ENCODE assay signal across 1 cellular context in genomic region chr17:42016411-42016831, GRCh38.
TF ChIP-seq lines count a peak whose summit lies in the region.

No MANE protein-coding gene starts in this region.

TF ChIP-seq in IMR-90, 13 proteins besides CTCF, POLR2A, EP300 and RAD21:
- no peak for TF ChIP-seq BHLHE40 (IDR thresholded peaks at IDR 0.05; ENCODE audit: low read depth, low read length)
- TF ChIP-seq SMC3 (IDR thresholded peaks at IDR 0.05; ENCODE audit: low read depth, low read length) = no peak
- TF ChIP-seq MXI1 (IDR thresholded peaks at IDR 0.05; ENCODE audit: borderline replicate concordance, low read depth, low read length) = no peak
- TF ChIP-seq MAFK (IDR thresholded peaks at IDR 0.05; ENCODE audit: low read depth, low read length) = no peak
- TF ChIP-seq MAZ (IDR thresholded peaks at IDR 0.05; ENCODE audit: borderline replicate concordance, low read depth, low read length) = no peak
- no peak for TF ChIP-seq RCOR1 (IDR thresholded peaks at IDR 0.05; ENCODE audit: insufficient replicate concordance, low read length)
- TF ChIP-seq ELK1 (IDR thresholded peaks at IDR 0.05; ENCODE audit: borderline replicate concordance, low read depth, low read length) = no peak
- no peak for TF ChIP-seq CEBPB (IDR thresholded peaks at IDR 0.05; ENCODE audit: low read depth, low read length)
- no peak for TF ChIP-seq RFX5 (IDR thresholded peaks at IDR 0.05; ENCODE audit: low read depth, low read length)
- TF ChIP-seq, protein P1, sequence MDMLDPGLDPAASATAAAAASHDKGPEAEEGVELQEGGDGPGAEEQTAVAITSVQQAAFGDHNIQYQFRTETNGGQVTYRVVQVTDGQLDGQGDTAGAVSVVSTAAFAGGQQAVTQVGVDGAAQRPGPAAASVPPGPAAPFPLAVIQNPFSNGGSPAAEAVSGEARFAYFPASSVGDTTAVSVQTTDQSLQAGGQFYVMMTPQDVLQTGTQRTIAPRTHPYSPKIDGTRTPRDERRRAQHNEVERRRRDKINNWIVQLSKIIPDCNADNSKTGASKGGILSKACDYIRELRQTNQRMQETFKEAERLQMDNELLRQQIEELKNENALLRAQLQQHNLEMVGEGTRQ (IDR thresholded peaks at IDR 0.05; ENCODE audit: low read depth, low read length) = no peak
- TF ChIP-seq FOS (IDR thresholded peaks at IDR 0.05; ENCODE audit: low read depth, low read length) = no peak
- no peak for TF ChIP-seq CHD1 (IDR thresholded peaks at IDR 0.05; ENCODE audit: low read depth, low read length)
- no peak for TF ChIP-seq NFE2L2 (IDR thresholded peaks at IDR 0.05; ENCODE audit: low read depth, low read length)
